8 cellular contexts compared by ENCODE assay signal in genomic region chr11:3854977-3855807, GRCh38.
DNase-seq lines count a peak whose midpoint lies in the region; ATAC-seq lines count a peak whose summit lies in the region.

STIM1 (plus strand) TSS chr11:3855664; CDS start chr11:3856271, 607 bp downstream.

- ATAC-seq in GM21526 (IDR thresholded peaks at IDR 0.05; ENCODE audit: low FRiP score, unreplicated experiment): peak; percentile 56

- no peaks in the 10 kb centered on the region for H3K27me3 ChIP-seq in mucosa of rectum (ENCODE audit: control insufficient read depth in 2 of 2, insufficient read depth in 2 of 2, low read length in 2 of 2)

- peak within 1 kb of the TSS; percentile 84 for H3K27ac ChIP-seq in epithelial cell of prostate
- H3K27ac ChIP-seq in mucosa of rectum (ENCODE audit: low read depth in 2 of 2, low read length in 2 of 2): peak within 1 kb of the TSS; percentile 96

- DNase-seq in DMS153 (lab: John Stamatoyannopoulos, UW) (peak; percentile 89), HuH-7.5 (ENCODE audit: low spot score) (peak; percentile 83), OCI-M1 (lab: John Stamatoyannopoulos, UW) (peak; percentile 97), activated T-cell treated with anti-CD3 and anti-CD28 coated beads for 4 hours (peak; percentile 98), epithelial cell of prostate (ENCODE audit: low read depth, low spot score) (peak; percentile 53)
- DNase-seq in stimulated activated CD8-positive, alpha-beta memory T cell treated with anti-CD3 and anti-CD28 coated beads, Interleukin-4, amount 100 ng/mL, for 48 hours: peak; percentile 99

- peaks cover 31 to 47% of the 10 kb centered on the region in 2 donors for H3K4me1 ChIP-seq in mucosa of rectum (ENCODE audit: control insufficient read depth in 2 of 2, insufficient read depth in 2 of 2, low read length in 2 of 2)

- peak within 1 kb of the TSS; percentile 88 for H3K4me3 ChIP-seq in mucosa of rectum (ENCODE audit: low read length in 2 of 2)

- H3K9ac ChIP-seq in mucosa of rectum (ENCODE audit: low read depth in 1 of 2, low read length in 2 of 2): peak within 1 kb of the TSS; percentile 84 to 91

- no peaks in the 10 kb centered on the region for H3K36me3 ChIP-seq in mucosa of rectum (ENCODE audit: control insufficient read depth in 2 of 2, insufficient read depth in 2 of 2, low read length in 2 of 2)

- no peaks in the 10 kb centered on the region for H3K9me3 ChIP-seq in mucosa of rectum (ENCODE audit: control insufficient read depth in 2 of 2, low read length in 2 of 2)

Comparison
In these comparisons a context has a peak if more than half of its experiments do, and no peak if none do; other contexts are left out.
1. Peak in every context shown above with its lines: DNase-seq, ATAC-seq, H3K4me3 ChIP-seq and H3K27ac ChIP-seq.